Comparison of ENCODE assay signal across 1 cellular context in genomic region chr1:16145030-16145987, GRCh38.
TF ChIP-seq lines count a peak whose summit lies in the region.

No MANE protein-coding gene starts in this region.

TF ChIP-seq in HCT116, 20 proteins besides CTCF, POLR2A, EP300 and RAD21 (continued from another document):
- TF ChIP-seq REST (IDR thresholded peaks at IDR 0.05; ENCODE audit: low read depth), result no peak
- TF ChIP-seq SIN3A (IDR thresholded peaks at IDR 0.05; ENCODE audit: low read depth), result no peak
- TF ChIP-seq TCF7L2 (IDR thresholded peaks at IDR 0.05; ENCODE audit: borderline replicate concordance, extremely low read depth, insufficient read depth, insufficient read length), result peak; percentile 84
- no peak for TF ChIP-seq FOSL1 (IDR thresholded peaks at IDR 0.05; ENCODE audit: low read depth)
- TF ChIP-seq ATF3 (IDR thresholded peaks at IDR 0.05), result no peak
- TF ChIP-seq ZBTB33 (IDR thresholded peaks at IDR 0.05; ENCODE audit: extremely low read depth, insufficient replicate concordance, low read length), result no peak
- TF ChIP-seq ELF1 (IDR thresholded peaks at IDR 0.05; ENCODE audit: borderline replicate concordance, low read depth), result no peak
- no peak for TF ChIP-seq JUND (IDR thresholded peaks at IDR 0.05)
- peak; percentile 23 for TF ChIP-seq YY1 (IDR thresholded peaks at IDR 0.05; ENCODE audit: extremely low read depth, insufficient replicate concordance, low read depth, low read length)
- TF ChIP-seq ZFX (IDR thresholded peaks at IDR 0.05), result no peak
- TF ChIP-seq POLR2AphosphoS5 (IDR thresholded peaks at IDR 0.05; ENCODE audit: low read depth, low read length), result peak; percentile 63
